24 cellular contexts compared by ENCODE assay signal in genomic region chr9:121815556-121816448, GRCh38.
DNase-seq lines count a peak whose midpoint lies in the region; FAIRE-seq and TF ChIP-seq lines count a peak whose summit lies in the region.
"Had no signal": no experiment of that assay in that cellular context is flagged by ENCODE, and none has a peak within 500 bp of the region (broad histone marks: within the 10 kb centered on the region; RNA-seq: fewer than 3 reads in every experiment).

No MANE protein-coding gene starts in this region.

- H3K4me3 ChIP-seq in NT2/D1 (ENCODE audit: insufficient read length, low read depth) (no peak overlapping the region), coronary artery (no peak overlapping the region)
- H3K4me3 ChIP-seq: GM12878, GM23248, K562, MG63 had no signal

- no peak overlapping the region for H3K27ac ChIP-seq in coronary artery
- H3K27ac ChIP-seq: GM23248 had no signal

- TF ChIP-seq CTCF in coronary artery (IDR thresholded peaks at IDR 0.05): no peak

- no peak for FAIRE-seq in H54 (lab: Jason Lieb, UNC)
- FAIRE-seq: G401.6, GM12878, K562 had no signal

- H3K9me3 ChIP-seq in NT2/D1 (ENCODE audit: insufficient read depth, low read length): no peaks in the 10 kb centered on the region
- H3K9me3 ChIP-seq: MG63, SK-N-SH had no signal

- H3K4me1 ChIP-seq in NT2/D1 (ENCODE audit: insufficient read depth, insufficient read length): peaks cover 51% of the 10 kb centered on the region

- DNase-seq in NT2/D1 (ENCODE audit: low read depth, low spot score) (no peak), coronary artery (ENCODE audit: low spot score) (peak; percentile 28), left kidney (ENCODE audit: low read depth, low spot score) (peak; percentile 51), ureter (ENCODE audit: low spot score) (peak; percentile 6), EL (no peak), middle frontal gyrus (ENCODE audit: extremely low spot score, low spot score) (no peak), H54 (ENCODE audit: insufficient read length, low spot score) (no peak)
- DNase-seq: C1 segment of cervical spinal cord; CD4-positive, alpha-beta memory T cell; COR-L47; DMS53; GM23248; MG63; NCI-H1694; NCI-H2029 treated with DMSO at 0.1 percent for 48 hours; NCI-H446 treated with DMSO at 0.1 percent for 48 hours; NCI-H82; NK-92 treated with Interleukin-12 subunit alpha and Interleukin-12 subunit beta, amount 100 ng/mL, for 24 hours; Right ventricle myocardium superior; RPMI8226; SK-N-SH had no signal

- no peak for TF ChIP-seq POLR2A in H54 (IDR thresholded peaks at IDR 0.05; ENCODE audit: low read depth, low read length)

- peaks cover 3% of the 10 kb centered on the region for H3K27me3 ChIP-seq in NT2/D1 (ENCODE audit: insufficient read depth, insufficient read length)
- H3K27me3 ChIP-seq: MG63 had no signal

- H3K36me3 ChIP-seq in NT2/D1 (ENCODE audit: insufficient read depth, insufficient read length, low read length): no peaks in the 10 kb centered on the region
- H3K36me3 ChIP-seq: MG63 had no signal

- H3K9ac ChIP-seq in NT2/D1 (ENCODE audit: insufficient read length, low read depth): peak overlapping the region; percentile 6
- H3K9ac ChIP-seq: GM23248, SK-N-SH had no signal

Comparison
In these comparisons a context has a peak if more than half of its experiments do, and no peak if none do; other contexts are left out.
1. DNase-seq: peak in coronary artery (single experiment), left kidney (single experiment) and ureter (single experiment); none in NT2/D1 (single experiment), EL (single experiment), middle frontal gyrus (single experiment) and H54 (single experiment).